2 cellular contexts compared by ENCODE assay signal in the genomic region with DNA sequence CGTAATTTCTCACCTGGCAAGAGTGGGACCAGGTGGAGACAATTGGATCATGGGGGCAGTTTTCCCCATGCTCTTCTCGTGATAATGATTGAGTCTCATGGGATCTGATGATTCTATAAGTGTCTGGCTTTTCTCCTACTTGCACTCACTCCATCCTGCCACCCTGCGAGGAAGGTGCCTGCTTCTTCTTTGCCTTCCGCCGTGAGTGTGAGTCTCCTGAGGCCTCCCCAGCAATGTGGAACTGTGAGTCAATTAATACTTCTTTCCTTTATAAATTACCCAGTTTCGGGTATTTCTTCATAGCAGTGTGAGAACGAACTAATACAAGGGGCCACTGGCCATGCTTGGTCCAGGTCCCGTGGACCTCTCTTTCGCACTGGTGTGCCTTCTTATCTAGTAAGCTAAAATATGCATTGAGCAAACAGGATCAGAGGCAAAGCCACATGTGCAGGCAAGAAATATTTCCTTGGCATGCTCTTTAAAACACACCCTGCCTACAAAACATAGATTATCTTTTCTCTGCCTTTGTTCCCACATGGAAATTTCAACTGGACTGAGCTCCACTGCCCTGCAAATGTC.
TF ChIP-seq lines count a peak whose summit lies in the region.

No MANE protein-coding gene starts in this region.

TF ChIP-seq in HepG2, 621 proteins besides CTCF, POLR2A, EP300 and RAD21:
- TF ChIP-seq PREB (CRISPR knock-in tag; IDR thresholded peaks at IDR 0.05) (no peak), ZNF256 (CRISPR knock-in tag; conservative IDR thresholded peaks at IDR 0.05) (no peak), ELF4 (CRISPR knock-in tag; IDR thresholded peaks at IDR 0.05; ENCODE audit: borderline replicate concordance) (no peak), SP140L (CRISPR knock-in tag; IDR thresholded peaks at IDR 0.05; ENCODE audit: borderline replicate concordance) (no peak), ZNF562 (CRISPR knock-in tag; IDR thresholded peaks at IDR 0.05; ENCODE audit: borderline replicate concordance) (no peak), ZNF547 (CRISPR knock-in tag; IDR thresholded peaks at IDR 0.05) (no peak), CREM (IDR thresholded peaks at IDR 0.05) (no peak), CREM (CRISPR knock-in tag; IDR thresholded peaks at IDR 0.05) (no peak), ZNF691 (CRISPR knock-in tag; IDR thresholded peaks at IDR 0.05; ENCODE audit: borderline replicate concordance, low read depth) (no peak)
- TF ChIP-seq, protein P1, sequence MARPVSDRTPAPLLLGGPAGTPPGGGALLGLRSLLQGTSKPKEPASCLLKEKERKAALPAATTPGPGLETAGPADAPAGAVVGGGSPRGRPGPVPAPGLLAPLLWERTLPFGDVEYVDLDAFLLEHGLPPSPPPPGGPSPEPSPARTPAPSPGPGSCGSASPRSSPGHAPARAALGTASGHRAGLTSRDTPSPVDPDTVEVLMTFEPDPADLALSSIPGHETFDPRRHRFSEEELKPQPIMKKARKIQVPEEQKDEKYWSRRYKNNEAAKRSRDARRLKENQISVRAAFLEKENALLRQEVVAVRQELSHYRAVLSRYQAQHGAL (CRISPR knock-in tag; IDR thresholded peaks at IDR 0.05; ENCODE audit: not compliant biosample characterization): no peak

TF ChIP-seq in GM12878, 131 proteins besides CTCF, POLR2A, EP300 and RAD21:
- TF ChIP-seq, protein P2, sequence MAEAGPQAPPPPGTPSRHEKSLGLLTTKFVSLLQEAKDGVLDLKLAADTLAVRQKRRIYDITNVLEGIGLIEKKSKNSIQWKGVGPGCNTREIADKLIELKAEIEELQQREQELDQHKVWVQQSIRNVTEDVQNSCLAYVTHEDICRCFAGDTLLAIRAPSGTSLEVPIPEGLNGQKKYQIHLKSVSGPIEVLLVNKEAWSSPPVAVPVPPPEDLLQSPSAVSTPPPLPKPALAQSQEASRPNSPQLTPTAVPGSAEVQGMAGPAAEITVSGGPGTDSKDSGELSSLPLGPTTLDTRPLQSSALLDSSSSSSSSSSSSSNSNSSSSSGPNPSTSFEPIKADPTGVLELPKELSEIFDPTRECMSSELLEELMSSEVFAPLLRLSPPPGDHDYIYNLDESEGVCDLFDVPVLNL (IDR thresholded peaks at IDR 0.05; ENCODE audit: low read depth, low read length): no peak
- TF ChIP-seq RCOR1 (conservative IDR thresholded peaks at IDR 0.05; ENCODE audit: low read depth, low read length) (no peak), SMAD1 (IDR thresholded peaks at IDR 0.05; ENCODE audit: low read depth, partially characterized antibody) (no peak), SMAD5 (IDR thresholded peaks at IDR 0.05; ENCODE audit: low read depth) (no peak), CREM (IDR thresholded peaks at IDR 0.05; ENCODE audit: low read depth) (no peak), PAX5 (IDR thresholded peaks at IDR 0.05; ENCODE audit: borderline replicate concordance, low read depth, low read length) (no peak)
